In the genomic region with DNA sequence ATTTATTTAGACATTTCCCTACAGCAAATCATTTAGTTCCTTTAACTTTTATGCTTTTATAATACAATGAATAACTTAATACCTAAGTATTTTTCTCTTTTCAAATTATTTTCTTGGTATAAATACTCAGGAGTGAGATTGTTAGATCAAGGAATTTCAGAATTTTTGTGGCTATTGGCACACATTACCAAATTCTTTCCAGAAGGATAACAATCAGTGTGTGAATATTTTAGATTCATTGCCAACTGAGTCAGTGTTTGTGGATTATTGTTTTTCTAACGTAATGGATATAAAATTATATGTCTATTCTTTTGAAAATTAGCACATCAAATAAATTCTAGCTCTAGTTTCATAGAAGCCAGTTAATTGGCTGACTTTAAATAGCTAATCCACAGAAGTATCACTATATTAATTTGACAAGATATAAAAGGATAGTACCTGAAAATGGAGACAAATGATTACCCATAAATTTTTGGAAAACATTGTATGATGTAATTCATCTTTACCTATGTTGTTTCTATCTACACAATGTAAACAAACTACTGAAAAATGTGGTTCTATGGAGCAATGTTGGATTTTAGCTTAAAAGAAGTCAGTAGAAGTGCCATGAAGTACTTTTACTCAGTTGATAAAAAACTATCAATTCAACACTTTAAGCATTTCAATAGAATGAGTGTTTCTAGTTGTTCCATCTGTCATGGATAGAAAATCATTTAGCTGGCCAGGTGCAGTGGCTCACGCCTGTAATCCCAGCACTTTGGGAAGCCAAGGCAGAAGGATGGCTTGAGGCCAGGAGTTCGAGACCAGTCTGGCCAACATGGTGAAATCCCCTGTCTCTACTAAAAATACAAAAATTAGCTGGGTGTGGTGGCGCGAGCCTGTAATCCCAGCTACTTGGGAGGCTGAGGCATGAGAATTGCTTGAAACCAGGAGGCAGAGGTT, we compare ENCODE assay signal across 17 cellular contexts.
A peak's percentile ranks its signal among the peaks of the same experiment; 100 is the strongest.
DNase-seq lines count a peak whose midpoint lies in the region; ATAC-seq, FAIRE-seq and TF ChIP-seq lines count a peak whose summit lies in the region.
"Had no signal": no experiment of that assay in that cellular context is flagged by ENCODE, and none has a peak within 500 bp of the region (broad histone marks: within the 10 kb centered on the region; RNA-seq: fewer than 3 reads in every experiment).

No MANE protein-coding gene starts in this region.

- WGBS in IMR-90 (ENCODE audit: extremely low coverage in 2 of 2, insufficient read length in 1 of 2), 2 experiments: no CpG with 5 or more reads among the region's 5 CpGs

- TF ChIP-seq POLR2A in IMR-90 (IDR thresholded peaks at IDR 0.05; ENCODE audit: low read depth, low read length): no peak

- intact Hi-C loops in IMR-90 (cut with micrococcal nuclease): no loop called here
- intact Hi-C loops in natural killer cell (cut with micrococcal nuclease): no loop called here

- FAIRE-seq in bronchial epithelial cell (lab: Jason Lieb, UNC) (no peak), islet of Langerhans (lab: Jason Lieb, UNC) (peak; percentile 72)

- no peak overlapping the region for H3K56ac ChIP-seq in IMR-90 (ENCODE audit: extremely low read depth, insufficient read depth, low read length)

- H3K9ac ChIP-seq in IMR-90 (ENCODE audit: low read depth, low read length): no peak overlapping the region
- H3K9ac ChIP-seq: BLaER1 treated with 17β-estradiol and CSF1 and Interleukin-3, amounts not matched to agents 10 nM and 100 nM had no signal

- no peak overlapping the region for H2BK15ac ChIP-seq in IMR-90 (ENCODE audit: low read depth, low read length)

- no peak overlapping the region for H4K91ac ChIP-seq in IMR-90 (ENCODE audit: insufficient read depth, low read depth, low read length)

- no TSS peak for BruUV-seq in IMR-90 (replicated peaks; lab: Mats Ljungman, UMichigan)

- no peak overlapping the region for H2AFZ ChIP-seq in IMR-90 (replicated peaks; ENCODE audit: low read length, poor library complexity)

- no peaks in the 10 kb centered on the region for H3K9me3 Mint-ChIP-seq in natural killer cell
- H3K9me3 Mint-ChIP-seq in effector memory CD8-positive, alpha-beta T cell: peaks cover 0 to 4% of the 10 kb centered on the region in 2 donors
- H3K9me3 Mint-ChIP-seq: central memory CD8-positive, alpha-beta T cell; immature natural killer cell had no signal

- H3K14ac ChIP-seq in IMR-90 (replicated peaks; ENCODE audit: low read depth, low read length): no peak overlapping the region

- DNase-seq in AG08396 (ENCODE audit: low spot score): peak; percentile 34
- DNase-seq in IMR-90: peak; percentile 64
- DNase-seq in bronchial epithelial cell (ENCODE audit: low read depth): peak; percentile 26
- no peak for DNase-seq in NCI-H748 (lab: John Stamatoyannopoulos, UW; ENCODE audit: unreplicated experiment)
- no peak for DNase-seq in natural killer cell
- DNase-seq in effector memory CD8-positive, alpha-beta T cell: no peak
- DNase-seq in NCI-H82 (lab: John Stamatoyannopoulos, UW): no peak
- DNase-seq: activated gamma-delta T cell treated with Interleukin-2 at 50 U/mL for 16 hours, DND-41, immature natural killer cell, KG1, mucosa of descending colon, NCI-H2081 treated with DMSO at 0.1 percent for 48 hours, upper lobe of left lung had no signal

- no peak overlapping the region for H3K4me2 ChIP-seq in IMR-90 (ENCODE audit: low read depth, low read length)
- H3K4me2 ChIP-seq: BLaER1 treated with 17β-estradiol and CSF1 and Interleukin-3, amounts not matched to agents 10 nM and 100 nM had no signal

- POLR2A ChIA-PET in IMR-90 (lab: Charles Lee; ENCODE audit: unreplicated experiment): no interaction called here

- H3K27ac ChIP-seq in IMR-90 (ENCODE audit: insufficient read depth, low read length): no peak overlapping the region
- H3K27ac ChIP-seq: BLaER1 treated with 17β-estradiol and CSF1 and Interleukin-3, amounts not matched to agents 10 nM and 100 nM; upper lobe of left lung had no signal

- no peak overlapping the region for H3K23ac ChIP-seq in IMR-90 (ENCODE audit: low read depth, low read length)

- H3K9me1 ChIP-seq in IMR-90 (ENCODE audit: insufficient read depth, low read length): no peaks in the 10 kb centered on the region; the same call in 1 of the 2 replicates

- no peak overlapping the region for H2AK9ac ChIP-seq in IMR-90 (replicated peaks; ENCODE audit: low read depth, low read length, poor library complexity)

- H3K36me3 ChIP-seq in IMR-90 (ENCODE audit: control insufficient read depth, insufficient read depth, low read length): no peaks in the 10 kb centered on the region
- H3K36me3 ChIP-seq in bronchial epithelial cell (ENCODE audit: control insufficient read depth, insufficient read depth, low read length): no peaks in the 10 kb centered on the region
- H3K36me3 ChIP-seq: BLaER1 treated with 17β-estradiol and CSF1 and Interleukin-3, amounts not matched to agents 10 nM and 100 nM; upper lobe of left lung had no signal

- no peaks in the 10 kb centered on the region for H4K20me1 ChIP-seq in IMR-90 (ENCODE audit: insufficient read depth, low read length)
- H4K20me1 ChIP-seq: BLaER1 treated with 17β-estradiol and CSF1 and Interleukin-3, amounts not matched to agents 10 nM and 100 nM had no signal

- H3K4me3 Mint-ChIP-seq in natural killer cell: no peak overlapping the region
- no peak overlapping the region for H3K4me3 Mint-ChIP-seq in effector memory CD8-positive, alpha-beta T cell
- H3K4me3 Mint-ChIP-seq: central memory CD8-positive, alpha-beta T cell; immature natural killer cell had no signal

- no peaks in the 10 kb centered on the region for H3K27me3 ChIP-seq in IMR-90 (ENCODE audit: control insufficient read depth, insufficient read depth, low read length)
- H3K27me3 ChIP-seq in bronchial epithelial cell (ENCODE audit: control insufficient read depth, insufficient read depth, low read length): no peaks in the 10 kb centered on the region
- H3K27me3 ChIP-seq: BLaER1 treated with 17β-estradiol and CSF1 and Interleukin-3, amounts not matched to agents 10 nM and 100 nM; upper lobe of left lung had no signal

- ATAC-seq in IMR-90 (ENCODE audit: low read depth) (peak; percentile 54), natural killer cell (no peak)
- no peak for ATAC-seq in effector memory CD8-positive, alpha-beta T cell (replicated peaks)
- ATAC-seq: mucosa of descending colon had no signal

- TF ChIP-seq RAD21 in IMR-90 (IDR thresholded peaks at IDR 0.05; ENCODE audit: low read length): no peak

- H3K4me1 ChIP-seq in IMR-90 (ENCODE audit: control insufficient read depth, insufficient read depth, low read length): peaks cover 2% of the 10 kb centered on the region
- H3K4me1 ChIP-seq: BLaER1 treated with 17β-estradiol and CSF1 and Interleukin-3, amounts not matched to agents 10 nM and 100 nM; upper lobe of left lung had no signal

- no peaks in the 10 kb centered on the region for H3K9me3 ChIP-seq in IMR-90 (ENCODE audit: control insufficient read depth, insufficient read depth, low read length)
- H3K9me3 ChIP-seq: BLaER1 treated with 17β-estradiol and CSF1 and Interleukin-3, amounts not matched to agents 10 nM and 100 nM; mucosa of descending colon; upper lobe of left lung had no signal

- in situ Hi-C loops in IMR-90 (cut with MboI; ENCODE audit: low sequenced_read_pairs): no loop called here

- no peaks in the 10 kb centered on the region for H3K79me1 ChIP-seq in IMR-90 (ENCODE audit: low read depth in 1 of 2, low read length in 2 of 2)

- no peak overlapping the region for H4K5ac ChIP-seq in IMR-90 (ENCODE audit: low read depth, low read length)

- H2AK5ac ChIP-seq in IMR-90 (ENCODE audit: low read depth, low read length): no peak overlapping the region

- H3K4ac ChIP-seq in IMR-90 (ENCODE audit: low read depth, low read length): no peak overlapping the region

- no peaks in the 10 kb centered on the region for H3K4me1 Mint-ChIP-seq in natural killer cell
- H3K4me1 Mint-ChIP-seq in effector memory CD8-positive, alpha-beta T cell (ENCODE audit: low read depth in 2 of 2): no peaks in the 10 kb centered on the region
- H3K4me1 Mint-ChIP-seq: central memory CD8-positive, alpha-beta T cell; immature natural killer cell had no signal

- no peak overlapping the region for H3K27ac Mint-ChIP-seq in natural killer cell
- H3K27ac Mint-ChIP-seq in effector memory CD8-positive, alpha-beta T cell: no peak overlapping the region
- H3K27ac Mint-ChIP-seq: immature natural killer cell had no signal

- H2BK20ac ChIP-seq in IMR-90 (ENCODE audit: low read depth, low read length): no peak overlapping the region

- dilution Hi-C loops in IMR-90 (cut with HindIII; ENCODE audit: low sequenced_read_pairs, unreplicated experiment): no loop called here

- TF ChIP-seq CTCF in IMR-90 (conservative IDR thresholded peaks at IDR 0.05; ENCODE audit: low read depth, low read length) (no peak), bronchial epithelial cell (IDR thresholded peaks at IDR 0.05; ENCODE audit: insufficient read depth, low read length, severe bottlenecking) (no peak), natural killer cell (IDR thresholded peaks at IDR 0.05) (no peak)

- no peak overlapping the region for H3K18ac ChIP-seq in IMR-90 (ENCODE audit: low read depth, low read length)

- no peaks in the 10 kb centered on the region for H3K27me3 Mint-ChIP-seq in natural killer cell (ENCODE audit: low read depth in 2 of 2)
- no peaks in the 10 kb centered on the region for H3K27me3 Mint-ChIP-seq in effector memory CD8-positive, alpha-beta T cell
- H3K27me3 Mint-ChIP-seq: central memory CD8-positive, alpha-beta T cell had no signal

- no peaks in the 10 kb centered on the region for H3K36me3 Mint-ChIP-seq in natural killer cell
- H3K36me3 Mint-ChIP-seq in effector memory CD8-positive, alpha-beta T cell (ENCODE audit: insufficient read depth): no peaks in the 10 kb centered on the region
- H3K36me3 Mint-ChIP-seq: immature natural killer cell had no signal

- H3K4me3 ChIP-seq in IMR-90 (ENCODE audit: insufficient read depth, low read depth, low read length): no peak overlapping the region
- H3K4me3 ChIP-seq in bronchial epithelial cell (ENCODE audit: low read depth, low read length): no peak overlapping the region
- H3K4me3 ChIP-seq: BLaER1 treated with 17β-estradiol and CSF1 and Interleukin-3, amounts not matched to agents 10 nM and 100 nM; mucosa of descending colon; upper lobe of left lung had no signal

- peak overlapping the region; percentile 2; the same call in 1 of the 2 replicates for H2BK120ac ChIP-seq in IMR-90 (ENCODE audit: low read depth, low read length)

- CTCF ChIA-PET in IMR-90 (lab: Yijun Ruan, JAX): interaction anchor here (0.6 kb wide), 1 partner anchor 97 kb away, joined by 4 read pairs; no protein-coding TSS in a partner anchor

- H4K8ac ChIP-seq in IMR-90 (ENCODE audit: low read depth in 2 of 2, low read length in 2 of 2): peak overlapping the region in 1 of 2 experiments; percentile 29; a peak in 1 of 4 replicates

- H2BK5ac ChIP-seq in IMR-90 (ENCODE audit: low read depth, low read length, poor library complexity, severe bottlenecking): no peak overlapping the region

TF ChIP-seq in IMR-90, 13 proteins besides CTCF, POLR2A, EP300 and RAD21 (continues in another document):
- TF ChIP-seq MAZ (IDR thresholded peaks at IDR 0.05; ENCODE audit: borderline replicate concordance, low read depth, low read length) (no peak), CHD1 (IDR thresholded peaks at IDR 0.05; ENCODE audit: low read depth, low read length) (no peak), RFX5 (IDR thresholded peaks at IDR 0.05; ENCODE audit: low read depth, low read length) (no peak), SMC3 (IDR thresholded peaks at IDR 0.05; ENCODE audit: low read depth, low read length) (no peak), MXI1 (IDR thresholded peaks at IDR 0.05; ENCODE audit: borderline replicate concordance, low read depth, low read length) (no peak)

Comparison
In these comparisons a context has a peak if more than half of its experiments do, and no peak if none do; other contexts are left out.
1. DNase-seq: peak in AG08396 (single experiment), IMR-90 (single experiment) and bronchial epithelial cell (single experiment); none in NCI-H748 (single experiment), natural killer cell (single experiment), effector memory CD8-positive, alpha-beta T cell (0 of 3) and NCI-H82 (single experiment).